Comparison of ENCODE assay signal across 8 cellular contexts in genomic region chr2:160666019-160666676, GRCh38.
DNase-seq lines count a peak whose midpoint lies in the region; ATAC-seq lines count a peak whose summit lies in the region.

No MANE protein-coding gene starts in this region.

- H3K36me3 Mint-ChIP-seq in CD4-positive, CD25-positive, alpha-beta regulatory T cell = no peaks in the 10 kb centered on the region
- no peaks in the 10 kb centered on the region for H3K36me3 Mint-ChIP-seq in T-helper 17 cell (ENCODE audit: low read depth)

- DNase-seq in CD4-positive, CD25-positive, alpha-beta regulatory T cell = peak in 1 of 3 donors; percentile 1
- DNase-seq in HT1080 (ENCODE audit: low read depth) (peak; percentile 95), T-helper 17 cell (no peak), globus pallidus (ENCODE audit: low spot score) (peak; percentile 8), sciatic nerve (ENCODE audit: low spot score) (no peak), iPS-NIHi11 (ENCODE audit: low spot score) (no peak), nucleus accumbens (lab: John Stamatoyannopoulos, UW) (no peak)

- no peak overlapping the region for H3K27ac Mint-ChIP-seq in CD4-positive, CD25-positive, alpha-beta regulatory T cell
- peak overlapping the region; percentile 81 for H3K27ac Mint-ChIP-seq in T-helper 17 cell

- H3K27ac ChIP-seq in CD4-positive, CD25-positive, alpha-beta regulatory T cell (ENCODE audit: insufficient read depth, low read length, poor library complexity, severe bottlenecking) = no peak overlapping the region

- intact Hi-C loops in sciatic nerve (cut with DNase I) = no loop called here

- no peak overlapping the region for H3K4me3 ChIP-seq in CD4-positive, CD25-positive, alpha-beta regulatory T cell (ENCODE audit: low read depth, low read length)

- ATAC-seq in CD4-positive, CD25-positive, alpha-beta regulatory T cell (ENCODE audit: low read depth in 2 of 2) = peak; percentile 39 to 43
- ATAC-seq in GM19452 (IDR thresholded peaks at IDR 0.05; ENCODE audit: unreplicated experiment) = peak; percentile 85
- peak; percentile 86 for ATAC-seq in T-helper 17 cell
- ATAC-seq in sciatic nerve = peak; percentile 97

- no peaks in the 10 kb centered on the region for H3K27me3 ChIP-seq in CD4-positive, CD25-positive, alpha-beta regulatory T cell (ENCODE audit: control insufficient read depth, insufficient read depth, low read length)

- no peaks in the 10 kb centered on the region for H3K36me3 ChIP-seq in CD4-positive, CD25-positive, alpha-beta regulatory T cell (ENCODE audit: control insufficient read depth, insufficient read depth, low read length)

- no peaks in the 10 kb centered on the region for H3K9me3 ChIP-seq in CD4-positive, CD25-positive, alpha-beta regulatory T cell (ENCODE audit: control insufficient read depth in 2 of 2, low read length in 2 of 2)
- H3K9me3 ChIP-seq in T-helper 17 cell (ENCODE audit: control insufficient read depth, low read length, poor library complexity, severe bottlenecking) = no peaks in the 10 kb centered on the region

- peaks cover 0 to 2% (median 0%) of the 10 kb centered on the region in 7 donors for H3K9me3 Mint-ChIP-seq in CD4-positive, CD25-positive, alpha-beta regulatory T cell

- peaks cover 11% of the 10 kb centered on the region for H3K27me3 Mint-ChIP-seq in CD4-positive, CD25-positive, alpha-beta regulatory T cell
- H3K27me3 Mint-ChIP-seq in T-helper 17 cell = no peaks in the 10 kb centered on the region

- no peak overlapping the region for H3K4me3 Mint-ChIP-seq in CD4-positive, CD25-positive, alpha-beta regulatory T cell
- H3K4me3 Mint-ChIP-seq in T-helper 17 cell = peak overlapping the region; percentile 52

- peaks cover 0 to 8% (median 2%) of the 10 kb centered on the region in 4 donors for H3K4me1 Mint-ChIP-seq in CD4-positive, CD25-positive, alpha-beta regulatory T cell
- peaks cover 12% of the 10 kb centered on the region for H3K4me1 Mint-ChIP-seq in T-helper 17 cell

- no peaks in the 10 kb centered on the region for H3K4me1 ChIP-seq in CD4-positive, CD25-positive, alpha-beta regulatory T cell (ENCODE audit: control insufficient read depth, insufficient read depth, low read length, poor library complexity, severe bottlenecking)

Comparison
In these comparisons a context has a peak if more than half of its experiments do, and no peak if none do; other contexts are left out.
1. ATAC-seq: peak in every context shown above with its lines; median percentile 97 in sciatic nerve; 86 in T-helper 17 cell; 85 in GM19452; 41 in CD4-positive, CD25-positive, alpha-beta regulatory T cell.
2. DNase-seq: peak in HT1080 (single experiment) and globus pallidus (single experiment); none in T-helper 17 cell (0 of 3), sciatic nerve (single experiment), iPS-NIHi11 (single experiment) and nucleus accumbens (0 of 56).